ENCODE assay signal across 8 cellular contexts in the genomic region with DNA sequence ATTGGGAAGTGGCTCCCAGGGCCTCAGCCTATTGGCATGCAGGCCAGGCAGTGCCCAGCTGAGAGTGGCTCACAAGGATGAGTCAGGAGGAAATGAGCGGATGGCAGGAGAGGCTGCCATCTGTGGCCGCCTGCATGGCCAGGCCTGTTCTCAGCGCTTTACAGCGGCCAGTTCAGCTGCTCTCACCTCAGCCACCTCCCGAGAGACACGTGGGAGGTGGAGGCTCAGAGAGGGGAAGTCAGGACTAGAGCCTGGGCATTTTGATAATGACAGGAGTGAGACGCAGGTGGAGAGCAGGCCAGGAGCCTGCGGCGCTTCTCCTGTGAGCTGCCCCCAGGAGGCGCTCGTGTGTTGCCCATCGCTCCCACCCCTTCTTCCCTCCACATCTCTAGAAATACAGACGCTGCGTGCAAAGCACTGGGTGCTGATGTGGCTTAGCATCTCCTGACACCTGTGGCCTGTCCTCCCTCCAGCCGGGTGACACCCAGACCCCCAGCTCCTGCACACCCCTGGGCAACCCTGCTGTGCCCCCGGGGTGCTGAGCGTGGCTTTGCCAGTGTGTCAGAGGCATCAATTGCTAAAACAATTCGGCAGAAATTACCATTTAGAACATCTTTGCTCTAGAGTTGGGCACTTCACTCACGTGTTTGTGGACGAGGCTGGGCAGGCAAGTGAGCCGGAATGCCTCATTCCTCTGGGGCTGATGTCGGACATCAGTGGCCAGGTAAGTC. TPM values are rescaled to one million over a fixed set of nuclear protein-coding genes. Genes with fewer than 3 reads are reported as not detected.
DNase-seq lines count a peak whose midpoint lies in the region; ATAC-seq and TF ChIP-seq lines count a peak whose summit lies in the region.

No MANE protein-coding gene starts in this region.

- H3K4me3 ChIP-seq in MG63, result no peak overlapping the region
- H3K4me3 ChIP-seq in astrocyte of the cerebellum (ENCODE audit: low read depth, low read length), result no peak overlapping the region

- H3K9me3 ChIP-seq in MG63, result no peaks in the 10 kb centered on the region

- no peaks in the 10 kb centered on the region for H3K36me3 ChIP-seq in MG63

- DNase-seq in MG63 (peak; percentile 92), T-helper 22 cell (ENCODE audit: low read depth) (peak; percentile 44), astrocyte of the cerebellum (ENCODE audit: low read depth) (no peak), iPS-NIHi7 (ENCODE audit: extremely low spot score) (peak; percentile 92), NCI-H2029 treated with DMSO at 0.1 percent for 48 hours (lab: John Stamatoyannopoulos, UW) (no peak)
- DNase-seq in stimulated activated CD4-positive, alpha-beta T cell treated with anti-CD3 and anti-CD28 coated beads, Interleukin-2, amount 100 ng/mL, for 4 hours (ENCODE audit: low read depth), result peak; percentile 64

- peak; percentile 99 for TF ChIP-seq CTCF in GM12872 (IDR thresholded peaks at IDR 0.05; ENCODE audit: insufficient read depth, low read depth, low read length)
- peak; percentile 78 for TF ChIP-seq CTCF in astrocyte of the cerebellum (IDR thresholded peaks at IDR 0.05; ENCODE audit: low read depth, low read length, missing control alignments)

- no peaks in the 10 kb centered on the region for H3K27me3 ChIP-seq in MG63

- in situ Hi-C loops in astrocyte of the cerebellum (cut with HindIII; ENCODE audit: low sequenced_read_pairs), result no loop called here

- no peak for ATAC-seq in GM21381 (IDR thresholded peaks at IDR 0.05; ENCODE audit: unreplicated experiment)

RNA-seq across cellular contexts. Expression of gene PANX2, which starts 21.4 kb away (rescaled TPM):
- 0.12 and 0.79 TPM in 2 replicates for total RNA-seq in MG63 (2014; rRNA removed; shearing (Covaris generic); ENCODE audit: low replicate concordance)

RNA-seq across cellular contexts. Expression of gene TRABD, which starts 36.6 kb away (rescaled TPM):
- 38.8 and 49.9 TPM in 2 replicates for total RNA-seq in MG63 (2014; rRNA removed; shearing (Covaris generic); ENCODE audit: low replicate concordance)

RNA-seq across cellular contexts. Expression of gene SELENOO, which starts 51.7 kb away (rescaled TPM):
- 6.5 and 13.8 TPM in 2 replicates for total RNA-seq in MG63 (2014; rRNA removed; shearing (Covaris generic); ENCODE audit: low replicate concordance)

RNA-seq across cellular contexts. Expression of gene MOV10L1, which starts 59.4 kb away (rescaled TPM):
- not detected in 2 replicates for total RNA-seq in MG63 (2014; rRNA removed; shearing (Covaris generic); ENCODE audit: low replicate concordance)

Comparison
In these comparisons a context has a peak if more than half of its experiments do, and no peak if none do; other contexts are left out.
1. DNase-seq: peak in MG63 (single experiment), T-helper 22 cell (single experiment), iPS-NIHi7 (single experiment) and stimulated activated CD4-positive, alpha-beta T cell treated with anti-CD3 and anti-CD28 coated beads, Interleukin-2, amount 100 ng/mL, for 4 hours (single experiment); none in astrocyte of the cerebellum (single experiment) and NCI-H2029 treated with DMSO at 0.1 percent for 48 hours (single experiment).